In genomic region chr7:116511552-116512523, GRCh38 we compare ENCODE assay signal across 8 cellular contexts. TPM values are rescaled to one million over a fixed set of nuclear protein-coding genes. Genes with fewer than 3 reads are reported as not detected.
DNase-seq lines count a peak whose midpoint lies in the region; ATAC-seq and TF ChIP-seq lines count a peak whose summit lies in the region.

No MANE protein-coding gene starts in this region.

- intact Hi-C loops in vagina (cut with DNase I): no loop called here

- DNase-seq in ACHN (peak; percentile 91), NCI-H226 (peak; percentile 83), brain microvascular endothelial cell (no peak), lung microvascular endothelial cell (ENCODE audit: low read depth in 2 of 2) (peak; percentile 94 to 99), vagina (ENCODE audit: extremely low spot score in 2 of 2) (no peak)
- DNase-seq in stimulated activated CD4-positive, alpha-beta T cell treated with anti-CD3 and anti-CD28 coated beads, Interleukin-4, amount 100 ng/mL, for 24 hours: no peak

- ATAC-seq in GM18502 (IDR thresholded peaks at IDR 0.05; ENCODE audit: poor library complexity, unreplicated experiment): peak; percentile 99
- peak; percentile 99 for ATAC-seq in HG02870 (IDR thresholded peaks at IDR 0.05; ENCODE audit: unreplicated experiment)

- in situ Hi-C loops in ACHN (cut with HindIII; ENCODE audit: low pct_ligation_motif_present, low pct_unique_long_range_greater_than_20kb, low sequenced_read_pairs) (no loop called here), brain microvascular endothelial cell (cut with HindIII; ENCODE audit: low pct_ligation_motif_present, low sequenced_read_pairs) (no loop called here)

- peaks cover 10% of the 10 kb centered on the region for H3K4me1 ChIP-seq in vagina

- TF ChIP-seq CTCF in brain microvascular endothelial cell (IDR thresholded peaks at IDR 0.05; ENCODE audit: low read depth, low read length, missing control alignments): no peak
- TF ChIP-seq CTCF in vagina (IDR thresholded peaks at IDR 0.05): no peak

- H3K9me3 ChIP-seq in vagina: no peaks in the 10 kb centered on the region

- peaks cover 2% of the 10 kb centered on the region for H3K36me3 ChIP-seq in brain microvascular endothelial cell (replicated peaks)
- H3K36me3 ChIP-seq in vagina: peaks cover 0 to 3% of the 10 kb centered on the region in 2 donors

- TF ChIP-seq POLR2A in vagina (IDR thresholded peaks at IDR 0.05): no peak

- peak overlapping the region; percentile 64 for H3K27ac ChIP-seq in brain microvascular endothelial cell
- H3K27ac ChIP-seq in vagina: peak overlapping the region; percentile 82

- H3K27me3 ChIP-seq in brain microvascular endothelial cell (replicated peaks) (no peaks in the 10 kb centered on the region), vagina (no peaks in the 10 kb centered on the region)

- peak overlapping the region; percentile 24 for H3K4me3 ChIP-seq in brain microvascular endothelial cell (ENCODE audit: low read depth, low read length)
- peak overlapping the region; percentile 34 to 42 for H3K4me3 ChIP-seq in vagina

RNA-seq across cellular contexts. Expression of gene CAV2, which starts 12.3 kb away (rescaled TPM):
- total RNA-seq in lung microvascular endothelial cell (141 and 150 TPM in 2 replicates), vagina (42.5 TPM)

RNA-seq across cellular contexts. Expression of gene CAV1, which starts 13.0 kb away (rescaled TPM):
- total RNA-seq in lung microvascular endothelial cell (585 and 1,079 TPM in 2 replicates), vagina (162 TPM)

Comparison
In these comparisons a context has a peak if more than half of its experiments do, and no peak if none do; other contexts are left out.
1. DNase-seq: peak in ACHN (single experiment), NCI-H226 (single experiment) and lung microvascular endothelial cell (2 of 2); none in brain microvascular endothelial cell (single experiment), vagina (0 of 2) and stimulated activated CD4-positive, alpha-beta T cell treated with anti-CD3 and anti-CD28 coated beads, Interleukin-4, amount 100 ng/mL, for 24 hours (single experiment).